Comparison of ENCODE assay signal across 16 cellular contexts in the genomic region with DNA sequence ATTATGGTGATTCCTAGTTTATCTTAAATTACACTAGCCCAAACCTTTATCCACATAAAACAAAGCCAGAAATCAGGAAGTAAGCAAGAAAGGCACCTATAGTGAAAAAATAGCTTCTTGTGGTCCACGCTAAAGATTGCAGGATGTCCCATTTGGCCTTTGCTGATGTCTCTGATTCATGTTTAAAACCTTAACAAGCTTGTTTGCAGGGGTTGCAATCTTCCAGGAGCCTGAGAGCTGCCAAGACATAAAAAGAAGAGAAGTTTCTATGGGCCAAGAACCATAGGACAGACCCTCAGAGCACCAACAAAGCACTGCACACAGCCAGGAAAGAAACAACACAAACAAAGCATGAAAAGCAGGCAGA. TPM values are rescaled to one million over a fixed set of nuclear protein-coding genes. Genes with fewer than 3 reads are reported as not detected.
A peak's percentile ranks its signal among the peaks of the same experiment; 100 is the strongest.
DNase-seq lines count a peak whose midpoint lies in the region; ATAC-seq and TF ChIP-seq lines count a peak whose summit lies in the region.
"Had no signal": no experiment of that assay in that cellular context is flagged by ENCODE, and none has a peak within 500 bp of the region (broad histone marks: within the 10 kb centered on the region; RNA-seq: fewer than 3 reads in every experiment).

No MANE protein-coding gene starts in this region.

- peaks cover 7% of the 10 kb centered on the region for H3K27me3 Mint-ChIP-seq in CD4-positive, CD25-positive, alpha-beta regulatory T cell
- no peaks in the 10 kb centered on the region for H3K27me3 Mint-ChIP-seq in natural killer cell treated with Interleukin-12 subunit alpha and Interleukin-12 subunit beta and Interleukin-15 and Interleukin-18, amount 100 ng/mL, for 72 hours

- DNase-seq in CD4-positive, CD25-positive, alpha-beta regulatory T cell = no peak
- no peak for DNase-seq in ascending aorta (ENCODE audit: low spot score in 2 of 2)
- DNase-seq in natural killer cell treated with Interleukin-12 subunit alpha and Interleukin-12 subunit beta and Interleukin-15 and Interleukin-18, amount 100 ng/mL, for 72 hours (ENCODE audit: low spot score) = no peak
- no peak for DNase-seq in stimulated activated naive CD8-positive, alpha-beta T cell treated with anti-CD3 and anti-CD28 coated beads, Interleukin-15, Interleukin-2, amounts not matched to agents 100 U/mL and 50 U/mL, for 24 hours
- DNase-seq in NCI-H446 treated with DMSO at 0.1 percent for 48 hours (lab: John Stamatoyannopoulos, UW) = no peak
- DNase-seq in vagina (ENCODE audit: extremely low spot score in 2 of 2) = no peak
- DNase-seq: amniotic stem cell; NCI-H1105; NCI-H748 treated with DMSO at 0.1 percent for 48 hours; right lobe of liver; stimulated activated CD4-positive, alpha-beta T cell treated with anti-CD3 and anti-CD28 coated beads, Interleukin-2, amount 100 ng/mL, for 24 hours; WERI-Rb-1 had no signal

- no peaks in the 10 kb centered on the region for H3K9me3 ChIP-seq in CD4-positive, CD25-positive, alpha-beta regulatory T cell (ENCODE audit: control insufficient read depth in 2 of 2, low read length in 2 of 2)
- H3K9me3 ChIP-seq in ascending aorta (no peaks in the 10 kb centered on the region), vagina (no peaks in the 10 kb centered on the region)
- H3K9me3 ChIP-seq: HAP-1, mucosa of descending colon, right lobe of liver had no signal

- H3K4me1 Mint-ChIP-seq in CD4-positive, CD25-positive, alpha-beta regulatory T cell = peaks cover 0 to 27% (median 10%) of the 10 kb centered on the region in 4 donors
- peaks cover 44 to 51% of the 10 kb centered on the region in 2 donors for H3K4me1 Mint-ChIP-seq in natural killer cell treated with Interleukin-12 subunit alpha and Interleukin-12 subunit beta and Interleukin-15 and Interleukin-18, amount 100 ng/mL, for 72 hours (ENCODE audit: low read depth in 2 of 2)

- H3K9me3 Mint-ChIP-seq in CD4-positive, CD25-positive, alpha-beta regulatory T cell = no peaks in the 10 kb centered on the region
- no peaks in the 10 kb centered on the region for H3K9me3 Mint-ChIP-seq in natural killer cell treated with Interleukin-12 subunit alpha and Interleukin-12 subunit beta and Interleukin-15 and Interleukin-18, amount 100 ng/mL, for 72 hours

- no peak overlapping the region for H3K4me3 Mint-ChIP-seq in CD4-positive, CD25-positive, alpha-beta regulatory T cell
- H3K4me3 Mint-ChIP-seq in natural killer cell treated with Interleukin-12 subunit alpha and Interleukin-12 subunit beta and Interleukin-15 and Interleukin-18, amount 100 ng/mL, for 72 hours = peak overlapping the region; percentile 26

- no peak overlapping the region for H3K27ac ChIP-seq in CD4-positive, CD25-positive, alpha-beta regulatory T cell (ENCODE audit: insufficient read depth, low read length, poor library complexity, severe bottlenecking)
- peak overlapping the region; percentile 63 to 64 for H3K27ac ChIP-seq in ascending aorta
- H3K27ac ChIP-seq in vagina = no peak overlapping the region
- H3K27ac ChIP-seq: right lobe of liver, WERI-Rb-1 had no signal

- intact Hi-C loops in ascending aorta (cut with DNase I) (loop anchor here (10.0 kb wide), 1 partner anchor 284 kb away; no protein-coding TSS in a partner anchor), vagina (cut with DNase I) (no loop called here)

- H3K27ac Mint-ChIP-seq in CD4-positive, CD25-positive, alpha-beta regulatory T cell = peak overlapping the region in 2 of 3 donors; percentile 55 to 77
- peak overlapping the region; percentile 30 to 49 for H3K27ac Mint-ChIP-seq in natural killer cell treated with Interleukin-12 subunit alpha and Interleukin-12 subunit beta and Interleukin-15 and Interleukin-18, amount 100 ng/mL, for 72 hours

- no peak for ATAC-seq in CD4-positive, CD25-positive, alpha-beta regulatory T cell (ENCODE audit: low read depth in 2 of 2)
- ATAC-seq in GM21717 (IDR thresholded peaks at IDR 0.05; ENCODE audit: unreplicated experiment) (peak; percentile 16), GM18873 (IDR thresholded peaks at IDR 0.05; ENCODE audit: low FRiP score, unreplicated experiment) (no peak)
- ATAC-seq in natural killer cell treated with Interleukin-12 subunit alpha and Interleukin-12 subunit beta and Interleukin-15 and Interleukin-18, amount 100 ng/mL, for 72 hours = no peak
- no peak for ATAC-seq in stimulated activated naive CD8-positive, alpha-beta T cell treated with anti-CD3 and anti-CD28 coated beads, Interleukin-15, Interleukin-2, amounts not matched to agents 100 U/mL and 50 U/mL, for 24 hours

- no peak overlapping the region for H3K4me3 ChIP-seq in CD4-positive, CD25-positive, alpha-beta regulatory T cell (ENCODE audit: low read depth, low read length)
- no peak overlapping the region for H3K4me3 ChIP-seq in ascending aorta
- H3K4me3 ChIP-seq in vagina = no peak overlapping the region
- H3K4me3 ChIP-seq: HAP-1, mucosa of descending colon, right lobe of liver had no signal

- no peaks in the 10 kb centered on the region for H3K36me3 Mint-ChIP-seq in CD4-positive, CD25-positive, alpha-beta regulatory T cell
- H3K36me3 Mint-ChIP-seq in natural killer cell treated with Interleukin-12 subunit alpha and Interleukin-12 subunit beta and Interleukin-15 and Interleukin-18, amount 100 ng/mL, for 72 hours = no peaks in the 10 kb centered on the region

- H3K36me3 ChIP-seq in CD4-positive, CD25-positive, alpha-beta regulatory T cell (ENCODE audit: control insufficient read depth, insufficient read depth, low read length) = no peaks in the 10 kb centered on the region
- H3K36me3 ChIP-seq in ascending aorta (no peaks in the 10 kb centered on the region), vagina (no peaks in the 10 kb centered on the region)
- H3K36me3 ChIP-seq: HAP-1, right lobe of liver, WERI-Rb-1 had no signal

- peaks cover 9% of the 10 kb centered on the region for H3K4me1 ChIP-seq in CD4-positive, CD25-positive, alpha-beta regulatory T cell (ENCODE audit: control insufficient read depth, insufficient read depth, low read length, poor library complexity, severe bottlenecking)
- H3K4me1 ChIP-seq in ascending aorta = peaks cover 10 to 45% of the 10 kb centered on the region in 2 donors
- peaks cover 24% of the 10 kb centered on the region for H3K4me1 ChIP-seq in vagina

- H3K27me3 ChIP-seq in CD4-positive, CD25-positive, alpha-beta regulatory T cell (ENCODE audit: control insufficient read depth, insufficient read depth, low read length) = no peaks in the 10 kb centered on the region
- no peaks in the 10 kb centered on the region for H3K27me3 ChIP-seq in ascending aorta
- H3K27me3 ChIP-seq in vagina = no peaks in the 10 kb centered on the region
- H3K27me3 ChIP-seq: right lobe of liver had no signal

- TF ChIP-seq CTCF in ascending aorta (IDR thresholded peaks at IDR 0.05) (no peak), vagina (IDR thresholded peaks at IDR 0.05) (no peak)

- no peak for TF ChIP-seq POLR2A in vagina (IDR thresholded peaks at IDR 0.05)

RNA-seq across cellular contexts. Expression of a gene that starts 49.5 kb away (rescaled TPM):
- 31.1 TPM for total RNA-seq in CD4-positive, CD25-positive, alpha-beta regulatory T cell
- polyA plus RNA-seq in CD4-positive, CD25-positive, alpha-beta regulatory T cell = 1 to 10 TPM; 1.1 to 1.7 (median 1.6) TPM
- 24.8 TPM for total RNA-seq in ascending aorta
- 10 to 100 TPM; 11.1 to 26.9 TPM for total RNA-seq in natural killer cell treated with Interleukin-12 subunit alpha and Interleukin-12 subunit beta and Interleukin-15 and Interleukin-18, amount 100 ng/mL, for 72 hours
- total RNA-seq in vagina = 5.9 TPM

RNA-seq across cellular contexts. Expression of a gene that starts 49.6 kb away (rescaled TPM):
- total RNA-seq in CD4-positive, CD25-positive, alpha-beta regulatory T cell = 12.8 TPM
- 10 to 100 TPM; 24.0 to 29.6 (median 26.3) TPM for polyA plus RNA-seq in CD4-positive, CD25-positive, alpha-beta regulatory T cell
- 0.96 TPM for total RNA-seq in ascending aorta
- total RNA-seq in natural killer cell treated with Interleukin-12 subunit alpha and Interleukin-12 subunit beta and Interleukin-15 and Interleukin-18, amount 100 ng/mL, for 72 hours = 10 to 100 TPM; 21.8 to 23.3 TPM
- 17.4 TPM for total RNA-seq in vagina

Comparison
In these comparisons a context has a peak if more than half of its experiments do, and no peak if none do; other contexts are left out.
1. H3K27ac ChIP-seq: peak in ascending aorta (2 of 2); none in CD4-positive, CD25-positive, alpha-beta regulatory T cell (single experiment) and vagina (single experiment).